16 cellular contexts compared by ENCODE assay signal in genomic region chr12:112839386-112839972, GRCh38. TPM values are rescaled to one million over a fixed set of nuclear protein-coding genes. Genes with fewer than 3 reads are reported as not detected.
DNase-seq lines count a peak whose midpoint lies in the region; ATAC-seq and TF ChIP-seq lines count a peak whose summit lies in the region.
"Had no signal": no experiment of that assay in that cellular context is flagged by ENCODE, and none has a peak within 500 bp of the region (broad histone marks: within the 10 kb centered on the region; RNA-seq: fewer than 3 reads in every experiment).

No MANE protein-coding gene starts in this region.

- no peaks in the 10 kb centered on the region for H3K27me3 ChIP-seq in breast epithelium
- no peaks in the 10 kb centered on the region for H3K27me3 ChIP-seq in SK-N-SH (ENCODE audit: insufficient read depth)

- peak in 1 of 2 experiments; percentile 86; a peak in 2 of 4 replicates for TF ChIP-seq EP300 in SK-N-SH (IDR thresholded peaks at IDR 0.05; ENCODE audit: borderline replicate concordance in 1 of 2, low read depth in 1 of 2, low read length in 1 of 2)

- POLR2A ChIA-PET in MCF 10A (lab: Yijun Ruan, JAX) = no interaction called here
- POLR2A ChIA-PET in SK-N-SH (lab: Yijun Ruan, JAX) = no interaction called here

- H3K9me3 ChIP-seq in breast epithelium (no peaks in the 10 kb centered on the region), SK-N-SH (no peaks in the 10 kb centered on the region)
- H3K9me3 ChIP-seq: left lung had no signal

- H3K4me2 ChIP-seq in SK-N-SH = peak overlapping the region; percentile 38; the same call in 1 of the 2 replicates

- TF ChIP-seq RAD21 in SK-N-SH (IDR thresholded peaks at IDR 0.05; ENCODE audit: low read length) = no peak

- H3K9me2 ChIP-seq in SK-N-SH = no peaks in the 10 kb centered on the region

- H3K27me3 Mint-ChIP-seq in MCF 10A (ENCODE audit: insufficient read depth, unreplicated experiment) = no peaks in the 10 kb centered on the region

- no peak for ATAC-seq in HG03457 (IDR thresholded peaks at IDR 0.05; ENCODE audit: unreplicated experiment)
- ATAC-seq: left lung had no signal

- H3K4me1 ChIP-seq in breast epithelium (no peaks in the 10 kb centered on the region), SK-N-SH (ENCODE audit: control insufficient read depth in 1 of 2, insufficient read depth in 2 of 2, low read depth in 1 of 2, low read length in 1 of 2) (peaks cover 46 to 73% of the 10 kb centered on the region in 2 experiments; a peak in 3 of 4 replicates)
- H3K4me1 ChIP-seq: left lung had no signal

- H3K36me3 ChIP-seq in breast epithelium (no peaks in the 10 kb centered on the region), SK-N-SH (replicated peaks in 1 of 2; ENCODE audit: control insufficient read depth in 1 of 2, insufficient read depth in 2 of 2, low read length in 1 of 2) (no peaks in the 10 kb centered on the region)
- H3K36me3 ChIP-seq: left lung had no signal

- H3K9me3 Mint-ChIP-seq in MCF 10A (ENCODE audit: unreplicated experiment) = peaks cover 7% of the 10 kb centered on the region

- H3K4me3 ChIP-seq in breast epithelium (no peak overlapping the region), SK-N-SH (ENCODE audit: low read depth in 2 of 2, low read length in 1 of 2) (no peak overlapping the region), fibroblast of mammary gland (ENCODE audit: control insufficient read depth, low read depth, low read length) (no peak overlapping the region)
- H3K4me3 ChIP-seq: left lung had no signal

- peak overlapping the region; percentile 62; the same call in 1 of the 2 replicates for H3K9ac ChIP-seq in SK-N-SH

- intact Hi-C loops in MCF 10A (cut with micrococcal nuclease) (no loop called here), breast epithelium (cut with DNase I; ENCODE audit: low total_unique reads) (loop anchor here (10.0 kb wide), 1 partner anchor 665 kb away; no protein-coding TSS in a partner anchor)

- H4K20me1 ChIP-seq in SK-N-SH (ENCODE audit: insufficient read depth) = no peaks in the 10 kb centered on the region

- TF ChIP-seq POLR2A in breast epithelium (IDR thresholded peaks at IDR 0.05) = no peak

- peak overlapping the region; percentile 29; the same call in 1 of the 2 replicates for H2AFZ ChIP-seq in SK-N-SH (ENCODE audit: low read depth)

- TF ChIP-seq CTCF in MCF 10A (IDR thresholded peaks at IDR 0.05; ENCODE audit: unreplicated experiment) = no peak
- no peak for TF ChIP-seq CTCF in breast epithelium (IDR thresholded peaks at IDR 0.05)
- TF ChIP-seq CTCF in SK-N-SH (IDR thresholded peaks at IDR 0.05) = no peak
- TF ChIP-seq CTCF in fibroblast of mammary gland (conservative IDR thresholded peaks at IDR 0.05; ENCODE audit: control insufficient read depth, insufficient read depth, low read depth, low read length) = no peak

- no TSS peak for BruUV-seq in MCF 10A (replicated peaks; lab: Mats Ljungman, UMichigan)

- no peaks in the 10 kb centered on the region for H3K36me3 Mint-ChIP-seq in MCF 10A (ENCODE audit: insufficient read depth, unreplicated experiment)

- CTCF ChIA-PET in MCF 10A (lab: Yijun Ruan, JAX) = no interaction called here
- CTCF ChIA-PET in SK-N-SH (lab: Yijun Ruan, JAX) = no interaction called here

- DNase-seq in MCF 10A (ENCODE audit: unreplicated experiment) = peak; percentile 51
- DNase-seq in breast epithelium (ENCODE audit: low spot score in 2 of 2) = no peak
- DNase-seq in SK-N-SH = no peak
- DNase-seq in fibroblast of mammary gland (ENCODE audit: low read depth) = peak; percentile 45
- DNase-seq in smooth muscle cell of the brain vasculature (ENCODE audit: low read depth, low spot score) = peak; percentile 37
- no peak for DNase-seq in activated effector memory CD4-positive, alpha-beta T cell treated with Interleukin-2 at 50 U/mL for 16 hours
- no peak for DNase-seq in NCI-H510A (lab: John Stamatoyannopoulos, UW)
- DNase-seq: activated CD4-positive, alpha-beta T cell treated with anti-CD3 and anti-CD28 coated beads, Interleukin-2, amount 50 U/mL, for 1 hour; activated naive CD4-positive, alpha-beta T cell treated with Interleukin-2 at 50 U/mL for 16 hours; GF-D8; left lung; NCI-H2029; stimulated activated CD4-positive, alpha-beta T cell treated with anti-CD3 and anti-CD28 coated beads, Interleukin-4, amount 100 ng/mL, for 24 hours had no signal

- H3K79me2 ChIP-seq in SK-N-SH (ENCODE audit: insufficient read depth) = no peaks in the 10 kb centered on the region

- peak overlapping the region in 1 of 2 donors; percentile 52 for H3K27ac ChIP-seq in breast epithelium
- H3K27ac ChIP-seq in SK-N-SH (ENCODE audit: low read depth in 2 of 2, low read length in 1 of 2) = peak overlapping the region; percentile 96 to 99
- H3K27ac ChIP-seq: 22Rv1, left lung had no signal

- 35% methylated on average over 5 of the region's 5 CpGs for WGBS in SK-N-SH (ENCODE audit: low lambda C conversion rate)

- H3F3A ChIP-seq in SK-N-SH (replicated peaks; ENCODE audit: insufficient read depth) = peaks cover 29% of the 10 kb centered on the region

- H3K27ac Mint-ChIP-seq in MCF 10A (ENCODE audit: low read depth, unreplicated experiment) = no peak overlapping the region

- peaks cover 5% of the 10 kb centered on the region for H3K4me1 Mint-ChIP-seq in MCF 10A (ENCODE audit: insufficient read depth, unreplicated experiment)

- no peak overlapping the region for H3K4me3 Mint-ChIP-seq in MCF 10A (ENCODE audit: unreplicated experiment)

TF ChIP-seq in SK-N-SH, 30 proteins besides CTCF, POLR2A, EP300 and RAD21 (continues in another document):
- TF ChIP-seq MXI1 (IDR thresholded peaks at IDR 0.05; ENCODE audit: low read depth, low read length) (no peak), TEAD4 (IDR thresholded peaks at IDR 0.05; ENCODE audit: borderline replicate concordance, insufficient read depth) (peak; percentile 76; the same call in 1 of the 2 replicates), POLR2AphosphoS5 (IDR thresholded peaks at IDR 0.05; ENCODE audit: low read depth, low read length) (0 out of 2 replicates have a peak, but pooled peaks have one; percentile 55), SMC3 (IDR thresholded peaks at IDR 0.05; ENCODE audit: low read depth, low read length) (no peak), YY1 (IDR thresholded peaks at IDR 0.05; ENCODE audit: low read depth) (no peak), IRF3 (IDR thresholded peaks at IDR 0.05; ENCODE audit: low read depth, low read length) (no peak), REST (IDR thresholded peaks at IDR 0.05; ENCODE audit: low read depth, low read length) (no peak), TAF1 (IDR thresholded peaks at IDR 0.05; ENCODE audit: borderline replicate concordance, low read depth, low read length) (no peak), PBX3 (IDR thresholded peaks at IDR 0.05) (peak; percentile 88)

RNA-seq across cellular contexts. Expression of gene RPH3A, which starts 47.9 kb away (rescaled TPM):
- not detected in 2 replicates for total RNA-seq in MCF 10A (2022)
- under 1 TPM in 2 of 3 donors, not detected in 1; under 0.01 to 0.15 TPM for total RNA-seq in breast epithelium
- 0.13 and 0.54 TPM in 2 replicates for polyA plus RNA-seq in SK-N-SH (2012; rRNA removed)
- 0.41 and 0.77 TPM in 2 replicates for polyA plus RNA-seq in SK-N-SH (2012; cell fraction: cytosol; rRNA removed)
- polyA plus RNA-seq in SK-N-SH (2012; cell fraction: nucleus; rRNA removed) = 1.2 and 1.6 TPM in 2 replicates
- total RNA-seq: subcutaneous adipose tissue had no signal

Comparison
In these comparisons a context has a peak if more than half of its experiments do, and no peak if none do; other contexts are left out.
1. DNase-seq: peak in MCF 10A (single experiment), fibroblast of mammary gland (single experiment) and smooth muscle cell of the brain vasculature (single experiment); none in breast epithelium (0 of 2), SK-N-SH (single experiment), activated effector memory CD4-positive, alpha-beta T cell treated with Interleukin-2 at 50 U/mL for 16 hours (single experiment) and NCI-H510A (single experiment).